16 cellular contexts compared by ENCODE assay signal in genomic region chr10:101122270-101123084, GRCh38. TPM values are rescaled to one million over a fixed set of nuclear protein-coding genes. Genes with fewer than 3 reads are reported as not detected.
DNase-seq lines count a peak whose midpoint lies in the region; ATAC-seq, FAIRE-seq and TF ChIP-seq lines count a peak whose summit lies in the region.
"Had no signal": no experiment of that assay in that cellular context is flagged by ENCODE, and none has a peak within 500 bp of the region (broad histone marks: within the 10 kb centered on the region; RNA-seq: fewer than 3 reads in every experiment).

No MANE protein-coding gene starts in this region.

- DNase-seq in CD8-positive, alpha-beta memory T cell, result no peak
- DNase-seq in SJCRH30 (no peak), endothelial cell of umbilical vein (ENCODE audit: low read depth, low spot score) (no peak), osteoblast (ENCODE audit: insufficient read length, low spot score, missing footprints) (peak; percentile 62), HEK293T (ENCODE audit: extremely low spot score) (no peak)
- no peak for DNase-seq in activated CD8-positive, alpha-beta T cell treated with anti-CD3 and anti-CD28 coated beads for 36 hours
- DNase-seq: activated CD4-positive, alpha-beta T cell treated with anti-CD3 and anti-CD28 coated beads, Interleukin-2, amount 10 ng/mL, durations not matched to agents 24 days and 14 days; dorsolateral prefrontal cortex; HFFc6; RPMI8226; stimulated activated CD4-positive, alpha-beta T cell treated with anti-CD3 and anti-CD28 coated beads, Interleukin-12 subunit alpha, Interleukin-12 subunit beta, amount 100 ng/mL, for 4 hours; testis had no signal

- no peaks in the 10 kb centered on the region for H3K9me3 Mint-ChIP-seq in CD8-positive, alpha-beta memory T cell
- no peaks in the 10 kb centered on the region for H3K9me3 Mint-ChIP-seq in activated CD8-positive, alpha-beta T cell treated with anti-CD3 and anti-CD28 coated beads for 36 hours
- H3K9me3 Mint-ChIP-seq: activated CD4-positive, alpha-beta T cell treated with anti-CD3 and anti-CD28 coated beads, Interleukin-2, amount 10 ng/mL, durations not matched to agents 24 days and 14 days; HFFc6 had no signal

- H4K20me1 ChIP-seq in endothelial cell of umbilical vein (replicated peaks; ENCODE audit: control insufficient read depth, extremely low read depth, insufficient read depth, low read length), result no peaks in the 10 kb centered on the region
- H4K20me1 ChIP-seq in osteoblast (ENCODE audit: insufficient read depth, low read length), result peaks cover 4% of the 10 kb centered on the region

- no TSS peak for BruUV-seq in endothelial cell of umbilical vein (replicated peaks; lab: Mats Ljungman, UMichigan)

- no peak for ATAC-seq in GM19324 (IDR thresholded peaks at IDR 0.05; ENCODE audit: low FRiP score, unreplicated experiment)
- no peak for ATAC-seq in activated CD8-positive, alpha-beta T cell treated with anti-CD3 and anti-CD28 coated beads for 36 hours

- H3K36me3 ChIP-seq in CD8-positive, alpha-beta memory T cell (ENCODE audit: insufficient read depth, low read length), result no peaks in the 10 kb centered on the region
- H3K36me3 ChIP-seq in SJCRH30 (no peaks in the 10 kb centered on the region), endothelial cell of umbilical vein (ENCODE audit: control insufficient read depth in 2 of 2, extremely low read depth in 1 of 2, insufficient read depth in 2 of 2, low read length in 2 of 2) (no peaks in the 10 kb centered on the region), osteoblast (ENCODE audit: insufficient read depth, low read length) (no peaks in the 10 kb centered on the region)

- no peak overlapping the region for H2AFZ ChIP-seq in endothelial cell of umbilical vein (ENCODE audit: low read depth, low read length)
- no peak overlapping the region for H2AFZ ChIP-seq in osteoblast (ENCODE audit: low read length)

- H3K4me2 ChIP-seq in endothelial cell of umbilical vein (ENCODE audit: insufficient read depth, low read length), result no peak overlapping the region
- H3K4me2 ChIP-seq in osteoblast (ENCODE audit: insufficient read depth, low read length), result no peak overlapping the region

- dilution Hi-C loops in endothelial cell of umbilical vein (cut with MboI; ENCODE audit: extremely low pct_ligation_motif_present, low sequenced_read_pairs), result no loop called here

- H3K27ac Mint-ChIP-seq in CD8-positive, alpha-beta memory T cell, result no peak overlapping the region
- H3K27ac Mint-ChIP-seq in activated CD8-positive, alpha-beta T cell treated with anti-CD3 and anti-CD28 coated beads for 36 hours, result no peak overlapping the region
- H3K27ac Mint-ChIP-seq: activated CD4-positive, alpha-beta T cell treated with anti-CD3 and anti-CD28 coated beads, Interleukin-2, amount 10 ng/mL, durations not matched to agents 24 days and 14 days; HFFc6 had no signal

- H3K4me3 Mint-ChIP-seq in CD8-positive, alpha-beta memory T cell, result peak overlapping the region; percentile 27 to 95 (median 72)
- no peak overlapping the region for H3K4me3 Mint-ChIP-seq in activated CD8-positive, alpha-beta T cell treated with anti-CD3 and anti-CD28 coated beads for 36 hours

- POLR2A ChIA-PET in CD8-positive, alpha-beta memory T cell (lab: Charles Lee), result no interaction called here
- POLR2A ChIA-PET in endothelial cell of umbilical vein (lab: Charles Lee) (interaction anchor here (0.5 kb wide), 1 partner anchor 96 kb away, joined by 3 read pairs; no protein-coding TSS in a partner anchor), HEK293T (lab: Yijun Ruan, JAX) (no interaction called here)
- POLR2A ChIA-PET in activated CD8-positive, alpha-beta T cell treated with anti-CD3 and anti-CD28 coated beads for 36 hours (lab: Charles Lee), result interaction anchor here (0.8 to 1.6 kb wide), 2 partner anchors 12 to 14 kb away, joined by 3 to 6 read pairs; no protein-coding TSS in a partner anchor

- no peaks in the 10 kb centered on the region for H3K9me3 ChIP-seq in CD8-positive, alpha-beta memory T cell (ENCODE audit: low read length)
- H3K9me3 ChIP-seq in SJCRH30 (replicated peaks), result no peaks in the 10 kb centered on the region
- no peaks in the 10 kb centered on the region for H3K9me3 ChIP-seq in endothelial cell of umbilical vein (replicated peaks; ENCODE audit: control insufficient read depth, insufficient read depth, low read length)
- no peaks in the 10 kb centered on the region for H3K9me3 ChIP-seq in osteoblast (ENCODE audit: low read depth, low read length)
- H3K9me3 ChIP-seq: testis had no signal

- no peak overlapping the region for H3K9ac ChIP-seq in endothelial cell of umbilical vein (replicated peaks; ENCODE audit: extremely low read depth, insufficient read depth, low read length)

- peaks cover 22% of the 10 kb centered on the region for H3K4me1 ChIP-seq in CD8-positive, alpha-beta memory T cell (ENCODE audit: insufficient read depth, low read length)
- H3K4me1 ChIP-seq in SJCRH30 (0 out of 2 replicates have a peak, but pooled peaks cover 4% of the 10 kb centered on the region), endothelial cell of umbilical vein (ENCODE audit: control insufficient read depth, extremely low read depth, insufficient read depth, low read length) (no peaks in the 10 kb centered on the region), osteoblast (ENCODE audit: insufficient read depth, low read length) (peaks cover 6% of the 10 kb centered on the region)

- intact Hi-C loops in endothelial cell of umbilical vein (cut with micrococcal nuclease), result no loop called here
- intact Hi-C loops in activated CD8-positive, alpha-beta T cell treated with anti-CD3 and anti-CD28 coated beads for 36 hours (cut with micrococcal nuclease), result no loop called here

- H3K27me3 Mint-ChIP-seq in CD8-positive, alpha-beta memory T cell, result peaks cover 62 to 69% of the 10 kb centered on the region in 2 donors
- H3K27me3 Mint-ChIP-seq in activated CD8-positive, alpha-beta T cell treated with anti-CD3 and anti-CD28 coated beads for 36 hours, result peaks cover 53% of the 10 kb centered on the region

- CTCF ChIA-PET in CD8-positive, alpha-beta memory T cell (lab: Charles Lee), result interaction anchor here (1.0 to 3.7 kb wide), 4 partner anchors 10 to 27 kb away, joined by 3 to 22 read pairs (median 10); no protein-coding TSS in a partner anchor
- CTCF ChIA-PET in endothelial cell of umbilical vein (lab: Charles Lee) (interaction anchor here (0.7 to 1.9 kb wide), 5 partner anchors 10 to 39 kb away, joined by 3 to 12 read pairs (median 6); no protein-coding TSS in a partner anchor), HEK293T (lab: Yijun Ruan, JAX) (interaction anchor here (1.0 to 1.3 kb wide), 2 partner anchors 20 to 81 kb away, joined by 3 to 4 read pairs; no protein-coding TSS in a partner anchor)
- CTCF ChIA-PET in activated CD8-positive, alpha-beta T cell treated with anti-CD3 and anti-CD28 coated beads for 36 hours (lab: Charles Lee), result interaction anchor here (0.8 to 4.8 kb wide), 8 partner anchors 17 to 92 kb away, joined by 3 to 49 read pairs (median 4); no protein-coding TSS in a partner anchor

- no peak for TF ChIP-seq POLR2A in endothelial cell of umbilical vein (IDR thresholded peaks at IDR 0.05; ENCODE audit: low read depth, low read length)

- no peak for FAIRE-seq in endothelial cell of umbilical vein (lab: Jason Lieb, UNC)

- no peak overlapping the region for H3K27ac ChIP-seq in CD8-positive, alpha-beta memory T cell (ENCODE audit: low read depth, low read length)
- H3K27ac ChIP-seq in SJCRH30, result no peak overlapping the region
- no peak overlapping the region for H3K27ac ChIP-seq in endothelial cell of umbilical vein (ENCODE audit: insufficient read depth, low read depth, low read length)
- no peak overlapping the region for H3K27ac ChIP-seq in osteoblast (ENCODE audit: low read depth, low read length)
- H3K27ac ChIP-seq: C4-2B, dorsolateral prefrontal cortex, HL-60, testis had no signal

- H3K79me2 ChIP-seq in endothelial cell of umbilical vein (ENCODE audit: control insufficient read depth, insufficient read depth, low read length) (no peaks in the 10 kb centered on the region), osteoblast (ENCODE audit: insufficient read depth, low read length) (no peaks in the 10 kb centered on the region)

- TF ChIP-seq CTCF in endothelial cell of umbilical vein (IDR thresholded peaks at IDR 0.05; ENCODE audit: extremely low read depth in 1 of 2, insufficient read depth in 1 of 2, low read depth in 1 of 2, low read length in 2 of 2) (no peak), osteoblast (IDR thresholded peaks at IDR 0.05; ENCODE audit: extremely low read depth, low read depth, low read length) (no peak)
- TF ChIP-seq CTCF in activated CD8-positive, alpha-beta T cell treated with anti-CD3 and anti-CD28 coated beads for 36 hours (IDR thresholded peaks at IDR 0.05), result no peak

- no peak overlapping the region for H3K4me3 ChIP-seq in CD8-positive, alpha-beta memory T cell (ENCODE audit: low read length)
- H3K4me3 ChIP-seq in SJCRH30, result peak overlapping the region; percentile 53
- no peak overlapping the region for H3K4me3 ChIP-seq in endothelial cell of umbilical vein (replicated peaks in 1 of 3; ENCODE audit: insufficient read depth in 1 of 3, low read depth in 1 of 3, low read length in 3 of 3)
- H3K4me3 ChIP-seq in osteoblast (ENCODE audit: insufficient read depth, low read length), result no peak overlapping the region

- peaks cover 29 to 34% (median 32%) of the 10 kb centered on the region in 3 donors for H3K4me1 Mint-ChIP-seq in CD8-positive, alpha-beta memory T cell
- peaks cover 26% of the 10 kb centered on the region for H3K4me1 Mint-ChIP-seq in activated CD8-positive, alpha-beta T cell treated with anti-CD3 and anti-CD28 coated beads for 36 hours (ENCODE audit: low read depth)

- H3K27me3 ChIP-seq in CD8-positive, alpha-beta memory T cell (ENCODE audit: insufficient read depth, low read length, poor library complexity, severe bottlenecking), result peaks cover 52% of the 10 kb centered on the region
- peaks cover 70% of the 10 kb centered on the region for H3K27me3 ChIP-seq in SJCRH30
- H3K27me3 ChIP-seq in endothelial cell of umbilical vein (ENCODE audit: control insufficient read depth in 2 of 2, insufficient read depth in 2 of 2, low read length in 2 of 2), result peaks cover 81 to 96% of the 10 kb centered on the region in 2 experiments
- H3K27me3 ChIP-seq in osteoblast (ENCODE audit: insufficient read depth, low read length), result peaks cover 99% of the 10 kb centered on the region

- no peaks in the 10 kb centered on the region for H3K9me1 ChIP-seq in endothelial cell of umbilical vein (replicated peaks; ENCODE audit: control insufficient read depth, extremely low read depth, insufficient read depth, low read length)

- H3K36me3 Mint-ChIP-seq in CD8-positive, alpha-beta memory T cell, result peaks cover 0 to 4% (median 4%) of the 10 kb centered on the region in 3 donors
- H3K36me3 Mint-ChIP-seq in activated CD8-positive, alpha-beta T cell treated with anti-CD3 and anti-CD28 coated beads for 36 hours (ENCODE audit: low read depth), result no peaks in the 10 kb centered on the region

RNA-seq across cellular contexts. Expression of gene TLX1, which starts 8.6 kb away (rescaled TPM):
- total RNA-seq in CD8-positive, alpha-beta memory T cell, result not detected
- not detected for polyA plus RNA-seq in CD8-positive, alpha-beta memory T cell
- not detected in 2 replicates for total RNA-seq in SJCRH30 (2014; rRNA removed; shearing (Covaris generic))
- not detected in 2 replicates for total RNA-seq in endothelial cell of umbilical vein
- 0.10 TPM in 1 of 2 replicates, not detected in the other for polyA plus RNA-seq in endothelial cell of umbilical vein
- 0.03 TPM in 2 replicates for polyA plus RNA-seq in endothelial cell of umbilical vein (2011; cell fraction: cytosol; rRNA removed)
- 0.07 TPM in 1 of 2 replicates, not detected in the other for polyA plus RNA-seq in endothelial cell of umbilical vein (2011; cell fraction: nucleus; rRNA removed)
- polyA plus RNA-seq in endothelial cell of umbilical vein (2012), result not detected in 2 replicates
- 0.44 TPM in 1 of 2 replicates, not detected in the other for polyA minus RNA-seq in endothelial cell of umbilical vein
- not detected for polyA minus RNA-seq in endothelial cell of umbilical vein (2011; cell fraction: cytosol; rRNA and poly(A)+ RNA removed)
- not detected in 2 replicates for polyA minus RNA-seq in endothelial cell of umbilical vein (2011; cell fraction: nucleus; rRNA and poly(A)+ RNA removed)
- total RNA-seq in osteoblast, result not detected in 2 replicates
- not detected for total RNA-seq in activated CD8-positive, alpha-beta T cell treated with anti-CD3 and anti-CD28 coated beads for 36 hours
- total RNA-seq: activated CD4-positive, alpha-beta T cell treated with anti-CD3 and anti-CD28 coated beads, Interleukin-2, amount 10 ng/mL, durations not matched to agents 24 days and 14 days; dorsolateral prefrontal cortex; HFFc6; lung microvascular endothelial cell had no signal

Comparison
In these comparisons a context has a peak if more than half of its experiments do, and no peak if none do; other contexts are left out.
1. POLR2A ChIA-PET loops: an anchor here in endothelial cell of umbilical vein (0.5 kb wide) and activated CD8-positive, alpha-beta T cell treated with anti-CD3 and anti-CD28 coated beads for 36 hours (0.8 to 1.6 kb wide); none called in CD8-positive, alpha-beta memory T cell and HEK293T.